ENCODE assay signal across 9 cellular contexts in the genomic region with DNA sequence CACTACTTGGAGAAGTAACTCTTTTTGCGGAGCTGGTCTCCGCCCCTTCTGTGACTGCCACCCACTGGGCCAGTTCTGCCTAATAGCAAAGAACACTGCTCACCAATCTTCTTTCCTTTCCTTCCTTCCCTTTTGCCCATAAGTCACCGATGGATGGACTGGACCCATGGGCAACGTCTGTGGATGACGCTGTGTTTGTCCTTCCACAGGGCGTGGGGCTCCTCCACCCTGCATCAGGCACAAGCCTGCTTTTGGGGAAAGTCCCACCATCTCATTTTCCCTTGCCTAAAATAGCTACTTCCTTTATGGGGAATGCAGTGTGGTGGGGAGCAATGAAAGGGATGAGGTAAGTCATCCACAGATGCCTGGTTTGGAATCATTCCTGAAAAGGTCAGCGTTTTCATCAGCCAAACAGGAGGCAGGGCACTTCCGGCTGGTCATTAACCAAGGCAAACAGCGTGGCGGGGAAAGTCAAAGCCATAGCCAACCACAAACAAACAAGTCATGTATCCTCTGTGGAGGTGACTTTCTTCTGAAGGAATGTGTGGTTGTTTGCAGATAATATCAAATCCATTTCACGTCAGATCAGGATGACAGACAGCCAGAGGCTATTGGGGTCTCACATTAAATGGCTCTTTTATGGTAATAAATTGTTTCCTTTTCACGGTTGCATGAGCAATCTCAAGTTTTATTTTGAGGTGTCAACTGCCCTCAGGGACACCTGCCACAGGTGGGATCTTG. TPM values are rescaled to one million over a fixed set of nuclear protein-coding genes. Genes with fewer than 3 reads are reported as not detected.
DNase-seq lines count a peak whose midpoint lies in the region; ATAC-seq lines count a peak whose summit lies in the region.
"Had no signal": no experiment of that assay in that cellular context is flagged by ENCODE, and none has a peak within 500 bp of the region (broad histone marks: within the 10 kb centered on the region; RNA-seq: fewer than 3 reads in every experiment).

No MANE protein-coding gene starts in this region.

- peaks cover 7 to 15% of the 10 kb centered on the region in 2 donors for H3K4me1 ChIP-seq in mucosa of rectum (ENCODE audit: control insufficient read depth in 2 of 2, insufficient read depth in 2 of 2, low read length in 2 of 2)

- H3K9ac ChIP-seq in mucosa of rectum (ENCODE audit: low read depth in 1 of 2, low read length in 2 of 2) = no peak overlapping the region

- peaks cover 0 to 2% of the 10 kb centered on the region in 2 donors for H3K27me3 ChIP-seq in mucosa of rectum (ENCODE audit: control insufficient read depth in 2 of 2, insufficient read depth in 2 of 2, low read length in 2 of 2)

- H3K9me3 Mint-ChIP-seq in activated naive CD8-positive, alpha-beta T cell treated with anti-CD3 and anti-CD28 coated beads, Interleukin-2, amount 50 U/mL, for 24 hours = no peaks in the 10 kb centered on the region

- no peaks in the 10 kb centered on the region for H3K36me3 ChIP-seq in mucosa of rectum (ENCODE audit: control insufficient read depth in 2 of 2, insufficient read depth in 2 of 2, low read length in 2 of 2)

- H3K4me1 Mint-ChIP-seq in activated naive CD8-positive, alpha-beta T cell treated with anti-CD3 and anti-CD28 coated beads, Interleukin-2, amount 50 U/mL, for 24 hours = no peaks in the 10 kb centered on the region

- H3K4me3 Mint-ChIP-seq in activated naive CD8-positive, alpha-beta T cell treated with anti-CD3 and anti-CD28 coated beads, Interleukin-2, amount 50 U/mL, for 24 hours = no peak overlapping the region

- H3K9me3 ChIP-seq in mucosa of rectum (ENCODE audit: control insufficient read depth in 2 of 2, low read length in 2 of 2) = no peaks in the 10 kb centered on the region

- peak; percentile 90 for DNase-seq in AG20443 (ENCODE audit: low spot score)
- peak; percentile 76 for DNase-seq in LHCN-M2 (ENCODE audit: low read depth)
- DNase-seq in cerebellum (ENCODE audit: low spot score) = peak; percentile 43
- no peak for DNase-seq in ecto neural progenitor cell (ENCODE audit: low spot score)
- DNase-seq in activated naive CD8-positive, alpha-beta T cell treated with anti-CD3 and anti-CD28 coated beads, Interleukin-2, amount 50 U/mL, for 24 hours = no peak
- DNase-seq in NCI-H82 treated with DMSO at 0.1 percent for 48 hours (lab: John Stamatoyannopoulos, UW; ENCODE audit: unreplicated experiment) = no peak
- no peak for DNase-seq in activated CD4-positive, alpha-beta T cell treated with anti-CD3 and anti-CD28 coated beads, Interleukin-2, amount 50 U/mL, for 1 hour

- no peak overlapping the region for H3K4me3 ChIP-seq in mucosa of rectum (ENCODE audit: low read length in 2 of 2)
- H3K4me3 ChIP-seq: GM12878 had no signal

- H3K27ac Mint-ChIP-seq in activated naive CD8-positive, alpha-beta T cell treated with anti-CD3 and anti-CD28 coated beads, Interleukin-2, amount 50 U/mL, for 24 hours = no peak overlapping the region

- ATAC-seq in activated naive CD8-positive, alpha-beta T cell treated with anti-CD3 and anti-CD28 coated beads, Interleukin-2, amount 50 U/mL, for 24 hours = no peak
- ATAC-seq: GM12878 had no signal

- H3K36me3 Mint-ChIP-seq in activated naive CD8-positive, alpha-beta T cell treated with anti-CD3 and anti-CD28 coated beads, Interleukin-2, amount 50 U/mL, for 24 hours (ENCODE audit: low read depth) = no peaks in the 10 kb centered on the region

- H3K27me3 Mint-ChIP-seq in activated naive CD8-positive, alpha-beta T cell treated with anti-CD3 and anti-CD28 coated beads, Interleukin-2, amount 50 U/mL, for 24 hours = no peaks in the 10 kb centered on the region

- H3K27ac ChIP-seq in mucosa of rectum (ENCODE audit: low read depth in 2 of 2, low read length in 2 of 2) = peak overlapping the region; percentile 26 to 32

RNA-seq across cellular contexts. Expression of gene MED9, which starts 30.7 kb away (rescaled TPM):
- 13.9 and 16.4 TPM in 2 replicates for total RNA-seq in LHCN-M2 (2014; rRNA removed)
- 7.5 TPM for polyA plus RNA-seq in LHCN-M2 (2012)
- 16.2 TPM for total RNA-seq in cerebellum

RNA-seq across cellular contexts. Expression of gene RASD1, which starts 50.1 kb away (rescaled TPM):
- total RNA-seq in LHCN-M2 (2014; rRNA removed) (0.19 TPM in 1 of 2 replicates, not detected in the other), cerebellum (10.1 TPM)
- 0.09 TPM for polyA plus RNA-seq in LHCN-M2 (2012)
- total RNA-seq: GM12878 had no signal

Comparison
In these comparisons a context has a peak if more than half of its experiments do, and no peak if none do; other contexts are left out.
1. DNase-seq: peak in AG20443 (single experiment), LHCN-M2 (single experiment) and cerebellum (single experiment); none in ecto neural progenitor cell (single experiment), activated naive CD8-positive, alpha-beta T cell treated with anti-CD3 and anti-CD28 coated beads, Interleukin-2, amount 50 U/mL, for 24 hours (single experiment), NCI-H82 treated with DMSO at 0.1 percent for 48 hours (single experiment) and activated CD4-positive, alpha-beta T cell treated with anti-CD3 and anti-CD28 coated beads, Interleukin-2, amount 50 U/mL, for 1 hour (single experiment).